ENCODE assay signal across 9 cellular contexts in the genomic region with DNA sequence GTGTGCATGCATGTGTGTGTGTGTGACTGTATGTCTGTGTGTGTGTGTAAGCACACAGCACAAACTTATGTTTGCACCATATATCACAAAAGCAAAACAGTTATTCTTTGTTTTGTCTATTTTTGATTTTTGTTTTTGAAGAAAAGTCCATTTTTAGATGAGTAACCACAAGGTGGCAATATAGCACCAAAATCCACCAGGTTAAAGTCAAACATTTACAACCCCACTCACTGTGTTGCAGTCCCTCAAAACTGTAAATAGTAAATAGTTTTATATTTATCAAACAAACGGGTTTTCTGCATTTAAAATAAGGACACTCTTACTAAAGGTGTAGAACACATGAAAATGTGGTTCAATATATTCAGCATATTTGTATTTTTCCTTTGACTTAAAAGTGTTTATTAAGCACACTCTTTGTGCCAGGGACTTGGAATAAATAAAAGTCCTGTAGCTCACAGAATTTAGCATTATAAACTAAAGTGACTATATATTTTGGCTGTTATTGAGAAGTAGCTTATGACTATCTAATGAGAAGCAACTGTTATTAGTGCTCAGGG.
A peak's percentile ranks its signal among the peaks of the same experiment; 100 is the strongest.
DNase-seq lines count a peak whose midpoint lies in the region; ATAC-seq, FAIRE-seq and TF ChIP-seq lines count a peak whose summit lies in the region.
"Had no signal": no experiment of that assay in that cellular context is flagged by ENCODE, and none has a peak within 500 bp of the region (broad histone marks: within the 10 kb centered on the region; RNA-seq: fewer than 3 reads in every experiment).

No MANE protein-coding gene starts in this region.

- H3K27ac Mint-ChIP-seq in T-cell, result no peak overlapping the region

- H3K4me3 Mint-ChIP-seq in T-cell, result no peak overlapping the region

- POLR2A ChIA-PET in T-cell (lab: Charles Lee), result no interaction called here

- TF ChIP-seq CTCF in WERI-Rb-1 (IDR thresholded peaks at IDR 0.05; ENCODE audit: low read depth, low read length), result peak; percentile 43

- H3K36me3 Mint-ChIP-seq in T-cell, result no peaks in the 10 kb centered on the region

- ATAC-seq in T-cell (replicated peaks in 1 of 4) (no peak), HG02852 (IDR thresholded peaks at IDR 0.05; ENCODE audit: unreplicated experiment) (no peak)

- H3K9me3 Mint-ChIP-seq in T-cell, result peaks cover 0 to 4% (median 4%) of the 10 kb centered on the region in 3 donors

- no peak overlapping the region for H3K27ac ChIP-seq in WERI-Rb-1
- H3K27ac ChIP-seq: SJSA1 had no signal

- FAIRE-seq in HTR-8/SVneo (lab: Jason Lieb, UNC), result no peak

- no peaks in the 10 kb centered on the region for H3K9me3 ChIP-seq in WERI-Rb-1 (ENCODE audit: severe bottlenecking)
- H3K9me3 ChIP-seq: SJSA1 had no signal

- H3K27me3 ChIP-seq in WERI-Rb-1 (ENCODE audit: insufficient read depth, low read depth, severe bottlenecking), result no peaks in the 10 kb centered on the region
- H3K27me3 ChIP-seq: SJSA1 had no signal

- H3K36me3 ChIP-seq in WERI-Rb-1, result no peaks in the 10 kb centered on the region
- H3K36me3 ChIP-seq: SJSA1 had no signal

- H3K4me3 ChIP-seq in WERI-Rb-1 (ENCODE audit: low read depth, low read length), result no peak overlapping the region
- H3K4me3 ChIP-seq: SJSA1 had no signal

- peak; percentile 20 for DNase-seq in EH (ENCODE audit: low read depth)
- DNase-seq in HTR-8/SVneo (ENCODE audit: insufficient read length, low spot score), result peak; percentile 5
- no peak for DNase-seq in WERI-Rb-1
- DNase-seq in kidney glomerular epithelial cell (lab: John Stamatoyannopoulos, UW), result peak; percentile 40
- DNase-seq in activated CD4-positive, alpha-beta T cell treated with anti-CD3 and anti-CD28 coated beads for 1 hour, result no peak
- no peak for DNase-seq in T-cell
- DNase-seq in cortex of kidney (lab: John Stamatoyannopoulos, UW), result no peak

- no peaks in the 10 kb centered on the region for H3K4me1 Mint-ChIP-seq in T-cell

- H3K27me3 Mint-ChIP-seq in T-cell, result no peaks in the 10 kb centered on the region

- CTCF ChIA-PET in T-cell (lab: Charles Lee), result no interaction called here

Comparison
In these comparisons a context has a peak if more than half of its experiments do, and no peak if none do; other contexts are left out.
1. DNase-seq: peak in EH (single experiment), HTR-8/SVneo (single experiment) and kidney glomerular epithelial cell (single experiment); none in WERI-Rb-1 (single experiment), activated CD4-positive, alpha-beta T cell treated with anti-CD3 and anti-CD28 coated beads for 1 hour (single experiment), T-cell (0 of 34) and cortex of kidney (single experiment).